Comparison of ENCODE assay signal across 27 cellular contexts in the genomic region with DNA sequence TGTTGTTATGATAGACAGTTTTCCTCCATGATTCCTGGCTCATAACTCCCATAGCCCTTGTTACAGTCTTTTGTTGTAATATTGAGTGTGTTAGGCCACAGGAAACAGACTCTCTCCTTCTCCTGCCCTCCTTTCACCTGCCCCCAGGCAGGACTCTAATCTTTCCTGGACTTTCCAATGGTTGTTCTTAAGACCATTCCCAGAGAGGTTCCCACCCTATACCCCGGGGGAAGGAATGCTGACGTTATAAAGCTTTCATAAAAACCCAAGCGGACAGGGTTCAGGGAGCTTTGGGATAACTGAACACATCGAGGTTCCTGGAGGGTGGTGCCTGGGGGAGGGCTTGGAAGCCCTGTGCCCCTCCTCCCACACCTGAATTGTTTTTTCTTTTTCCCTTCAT.
"Had no signal": no experiment of that assay in that cellular context is flagged by ENCODE, and none has a peak within 500 bp of the region (broad histone marks: within the 10 kb centered on the region; RNA-seq: fewer than 3 reads in every experiment).

No MANE protein-coding gene starts in this region.

- DNase-seq: colonic mucosa; cortex of kidney; effector CD8-positive, alpha-beta T cell; effector memory CD8-positive, alpha-beta T cell; endodermal cell; erythroblast; esophagus squamous epithelium; foreskin fibroblast; foreskin melanocyte; gastrocnemius medialis; glutamatergic neuron; head of caudate nucleus; heart right ventricle; hippocampal formation; kidney; kidney glomerular epithelial cell; left cardiac atrium; left ventricle myocardium superior; lower lobe of right lung; mesenchymal stem cell; mucosa of descending colon; naive B cell had no signal

- H3K27ac Mint-ChIP-seq: dendritic cell treated with granulocyte-macrophage colony-stimulating factor and Interleukin-4, amounts not matched to agents 40 ng/mL and 50 ng/mL, for 4 days; effector memory CD8-positive, alpha-beta T cell; endodermal cell; mesothelial cell of epicardium had no signal

- H3K9me3 ChIP-seq: colonic mucosa, esophagus squamous epithelium, gastrocnemius medialis, heart right ventricle, lower lobe of right lung, mucosa of descending colon had no signal

- H3K36me3 Mint-ChIP-seq: mesothelial cell of epicardium, naive B cell had no signal

- H3K4me3 Mint-ChIP-seq: dendritic cell treated with granulocyte-macrophage colony-stimulating factor and Interleukin-4, amounts not matched to agents 40 ng/mL and 50 ng/mL, for 4 days; effector memory CD8-positive, alpha-beta T cell; endodermal cell; mesothelial cell of epicardium had no signal

- FAIRE-seq: endometrium, islet of Langerhans, kidney had no signal

- H3K27me3 ChIP-seq: gastrocnemius medialis had no signal

- H3K9me3 Mint-ChIP-seq: effector memory CD8-positive, alpha-beta T cell had no signal

- H3K27ac ChIP-seq: colonic mucosa, epithelial cell of prostate, esophagus squamous epithelium, gastrocnemius medialis, heart right ventricle, lower lobe of right lung had no signal
